In genomic region chr19:14367016-14367415, GRCh38 we compare ENCODE assay signal across 1 cellular context.
TF ChIP-seq lines count a peak whose summit lies in the region.

No MANE protein-coding gene starts in this region.

TF ChIP-seq in K562, 482 proteins besides CTCF, POLR2A, EP300 and RAD21:
- TF ChIP-seq MLLT1 (IDR thresholded peaks at IDR 0.05) (0 out of 4 replicates have a peak, but pooled peaks of 1 of the 2 experiments have one; percentile 18), POU5F1 (IDR thresholded peaks at IDR 0.05; ENCODE audit: borderline replicate concordance, low read depth, low read length, partially characterized antibody) (no peak)
